Comparison of ENCODE assay signal across 2 cellular contexts in genomic region chr2:173271135-173271534, GRCh38.
TF ChIP-seq lines count a peak whose summit lies in the region.

No MANE protein-coding gene starts in this region.

TF ChIP-seq in H1, 55 proteins besides CTCF, POLR2A, EP300 and RAD21 (continued from another document):
- TF ChIP-seq BACH1 (IDR thresholded peaks at IDR 0.05; ENCODE audit: low read length): no peak
- no peak for TF ChIP-seq GABPA (IDR thresholded peaks at IDR 0.05; ENCODE audit: borderline replicate concordance, insufficient read depth, low read length)
- no peak for TF ChIP-seq CREB1 (IDR thresholded peaks at IDR 0.05)
- no peak for TF ChIP-seq RXRA (IDR thresholded peaks at IDR 0.05; ENCODE audit: insufficient read depth, low read depth, low read length)
- TF ChIP-seq RFX5 (IDR thresholded peaks at IDR 0.05; ENCODE audit: borderline replicate concordance, low read depth, low read length): no peak
- no peak for TF ChIP-seq TAF7 (optimal IDR thresholded peaks at IDR 0.05; ENCODE audit: borderline replicate concordance, low read depth, low read length)
- no peak for TF ChIP-seq POU5F1 (IDR thresholded peaks at IDR 0.05; ENCODE audit: low read depth, low read length)
- TF ChIP-seq KDM4A (IDR thresholded peaks at IDR 0.05; ENCODE audit: low read depth, low read length, severe bottlenecking): no peak
- no peak for TF ChIP-seq MAX (IDR thresholded peaks at IDR 0.05)
- TF ChIP-seq JUND (IDR thresholded peaks at IDR 0.05; ENCODE audit: low read length): no peak
- TF ChIP-seq GTF2F1 (IDR thresholded peaks at IDR 0.05; ENCODE audit: borderline replicate concordance, low read depth, low read length): no peak
- no peak for TF ChIP-seq RNF2 (IDR thresholded peaks at IDR 0.05; ENCODE audit: borderline replicate concordance, low read depth, low read length, missing control alignments, poor library complexity, severe bottlenecking)
- TF ChIP-seq KDM1A (IDR thresholded peaks at IDR 0.05; ENCODE audit: borderline replicate concordance, low read length): no peak
- TF ChIP-seq KDM5A (IDR thresholded peaks at IDR 0.05; ENCODE audit: low read length): no peak
- no peak for TF ChIP-seq USF2 (IDR thresholded peaks at IDR 0.05; ENCODE audit: low read length)
- TF ChIP-seq JUN (IDR thresholded peaks at IDR 0.05; ENCODE audit: low read depth, low read length): no peak
- TF ChIP-seq SAP30 (IDR thresholded peaks at IDR 0.05; ENCODE audit: insufficient read depth, insufficient replicate concordance, low read length): no peak

TF ChIP-seq in WTC11, 78 proteins besides CTCF, POLR2A, EP300 and RAD21 (continued from another document):
- TF ChIP-seq ATF2 (CRISPR knock-in tag; IDR thresholded peaks at IDR 0.05; ENCODE audit: borderline replicate concordance, low read depth): no peak
- TF ChIP-seq FOXP4 (CRISPR knock-in tag; IDR thresholded peaks at IDR 0.05): no peak
TF ChIP-seq in WTC11: peak in this region for 0.
